In genomic region chr14:55536208-55536708, GRCh38 we compare ENCODE assay signal across 19 cellular contexts.
"Had no signal": no experiment of that assay in that cellular context is flagged by ENCODE, and none has a peak within 500 bp of the region (broad histone marks: within the 10 kb centered on the region; RNA-seq: fewer than 3 reads in every experiment).

No MANE protein-coding gene starts in this region.

- H3K4me3 ChIP-seq: mucosa of descending colon, right atrium auricular region, tibial artery, vagina had no signal

- H3K27me3 Mint-ChIP-seq: dendritic cell treated with granulocyte-macrophage colony-stimulating factor and Interleukin-4, amounts not matched to agents 40 ng/mL and 50 ng/mL, for 4 days; effector memory CD8-positive, alpha-beta T cell; naive thymus-derived CD8-positive, alpha-beta T cell had no signal

- FAIRE-seq: small intestine had no signal

- H3K27ac Mint-ChIP-seq: dendritic cell treated with granulocyte-macrophage colony-stimulating factor and Interleukin-4, amounts not matched to agents 40 ng/mL and 50 ng/mL, for 4 days; effector memory CD8-positive, alpha-beta T cell; immature natural killer cell; naive thymus-derived CD8-positive, alpha-beta T cell had no signal

- H3K4me1 ChIP-seq: right atrium auricular region, tibial artery, vagina had no signal

- H3K4me3 Mint-ChIP-seq: dendritic cell treated with granulocyte-macrophage colony-stimulating factor and Interleukin-4, amounts not matched to agents 40 ng/mL and 50 ng/mL, for 4 days; effector memory CD8-positive, alpha-beta T cell; immature natural killer cell; naive thymus-derived CD8-positive, alpha-beta T cell had no signal

- H3K27me3 ChIP-seq: brain microvascular endothelial cell, neutrophil, right atrium auricular region, tibial artery, vagina had no signal

- ATAC-seq: effector memory CD8-positive, alpha-beta T cell; left colon; mucosa of descending colon; naive thymus-derived CD8-positive, alpha-beta T cell had no signal

- H3K9me3 ChIP-seq: mucosa of descending colon, neutrophil, vagina had no signal

- H3K4me1 Mint-ChIP-seq: immature natural killer cell; naive thymus-derived CD8-positive, alpha-beta T cell had no signal

- H3K27ac ChIP-seq: brain microvascular endothelial cell, neutrophil, right atrium auricular region, tibial artery, vagina had no signal

- DNase-seq: activated CD4-positive, alpha-beta T cell treated with anti-CD3 and anti-CD28 coated beads, Interleukin-2, amount 50 U/mL, for 1 hour; activated naive CD4-positive, alpha-beta T cell treated with anti-CD3 and anti-CD28 coated beads, Interleukin-2, amount 50 U/mL, for 16 hours; activated T-cell treated with anti-CD3 and anti-CD28 coated beads, Interleukin-2, amount 50 U/mL, for 1 hour; amniotic stem cell; brain microvascular endothelial cell; cerebellar nuclear complex; effector memory CD8-positive, alpha-beta T cell; glutamatergic neuron; immature natural killer cell; left colon; mucosa of descending colon; naive thymus-derived CD8-positive, alpha-beta T cell; posterior cingulate gyrus; small intestine; tibial artery had no signal

- H3K36me3 ChIP-seq: brain microvascular endothelial cell, neutrophil, right atrium auricular region, tibial artery, vagina had no signal
